In the genomic region with DNA sequence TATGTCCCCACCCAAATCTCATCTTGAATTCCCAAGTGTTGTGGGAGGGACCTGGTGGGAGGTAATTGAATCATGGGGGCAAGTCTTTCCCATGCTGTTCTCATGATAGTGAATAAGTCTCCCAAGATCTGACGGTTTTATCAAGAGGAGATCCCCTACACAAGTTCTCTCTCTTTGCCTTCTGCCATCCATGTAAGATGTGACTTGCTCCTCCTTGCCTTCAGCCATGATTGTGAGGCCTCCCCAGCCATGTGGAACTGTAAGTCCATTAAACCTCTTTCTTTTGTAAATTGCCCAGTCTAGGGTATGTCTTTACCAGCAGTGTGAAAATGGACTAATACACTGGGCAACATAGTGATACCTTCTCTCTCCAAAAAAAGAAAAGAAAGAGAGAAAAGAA, we compare ENCODE assay signal across 15 cellular contexts. TPM values are rescaled to one million over a fixed set of nuclear protein-coding genes. Genes with fewer than 3 reads are reported as not detected.
"Had no signal": no experiment of that assay in that cellular context is flagged by ENCODE, and none has a peak within 500 bp of the region (broad histone marks: within the 10 kb centered on the region; RNA-seq: fewer than 3 reads in every experiment).

No MANE protein-coding gene starts in this region.

RNA-seq across cellular contexts. Expression of a gene that starts 21.2 kb away (rescaled TPM):
- total RNA-seq: activated B cell treated with CpG ODN at 0.5 μM for 24 hours; activated CD4-positive, alpha-beta memory T cell treated with anti-CD3 and anti-CD28 coated beads for 36 hours; activated CD4-positive, alpha-beta T cell treated with anti-CD3 and anti-CD28 coated beads, Interleukin-2, amount 10 ng/mL, durations not matched to agents 24 days and 14 days; activated CD8-positive, alpha-beta memory T cell treated with anti-CD3 and anti-CD28 coated beads, Interleukin-2, amount 10 ng/mL, durations not matched to agents 7 days and 5 days; activated CD8-positive, alpha-beta T cell treated with anti-CD3 and anti-CD28 coated beads for 36 hours; activated naive CD4-positive, alpha-beta T cell treated with anti-CD3 and anti-CD28 coated beads for 36 hours; activated naive CD4-positive, alpha-beta T cell treated with anti-CD3 and anti-CD28 coated beads, Interleukin-2, amount 50 U/mL, for 72 hours; activated naive CD8-positive, alpha-beta T cell treated with anti-CD3 and anti-CD28 coated beads for 36 hours; activated T-cell treated with anti-CD3 and anti-CD28 coated beads, Interleukin-2, amount 50 U/mL, for 4 hours; aorta; astrocyte; breast epithelium; cardiac septum; cerebellum had no signal
- polyA plus RNA-seq: adrenal gland, aorta had no signal
